In genomic region chr2:9800975-9801723, GRCh38 we compare ENCODE assay signal across 8 cellular contexts. TPM values are rescaled to one million over a fixed set of nuclear protein-coding genes. Genes with fewer than 3 reads are reported as not detected.
DNase-seq lines count a peak whose midpoint lies in the region; ATAC-seq and TF ChIP-seq lines count a peak whose summit lies in the region.

No MANE protein-coding gene starts in this region.

- no peaks in the 10 kb centered on the region for H3K79me2 ChIP-seq in GM23338 (replicated peaks; ENCODE audit: insufficient read depth)

- TF ChIP-seq CTCF in GM23338 (conservative IDR thresholded peaks at IDR 0.05; ENCODE audit: low read depth in 2 of 2) = no peak
- no peak for TF ChIP-seq CTCF in endodermal cell (conservative IDR thresholded peaks at IDR 0.05)

- no peak overlapping the region for H3K4me2 ChIP-seq in GM23338

- H3K27ac ChIP-seq in GM23338 (ENCODE audit: low read depth) (no peak overlapping the region), endodermal cell (ENCODE audit: low read depth, low read length) (peak overlapping the region; percentile 38)

- H3K4me3 Mint-ChIP-seq in GM23338 (no peak overlapping the region), endodermal cell (no peak overlapping the region)
- no peak overlapping the region for H3K4me3 Mint-ChIP-seq in T-helper 2 cell treated with Interferon-gamma antibody and Interleukin-4, amounts not matched to agents 5 μg/mL and 100 μg/mL, for 36 hours

- H3K36me3 ChIP-seq in GM23338 (ENCODE audit: insufficient read depth) = no peaks in the 10 kb centered on the region
- no peaks in the 10 kb centered on the region for H3K36me3 ChIP-seq in endodermal cell (ENCODE audit: control insufficient read depth, insufficient read depth, low read length)

- ATAC-seq in GM23338 = no peak
- ATAC-seq in HG02571 (IDR thresholded peaks at IDR 0.05; ENCODE audit: unreplicated experiment) = no peak

- H3K27ac Mint-ChIP-seq in GM23338 (no peak overlapping the region), endodermal cell (no peak overlapping the region)
- H3K27ac Mint-ChIP-seq in T-helper 2 cell treated with Interferon-gamma antibody and Interleukin-4, amounts not matched to agents 5 μg/mL and 100 μg/mL, for 36 hours = no peak overlapping the region

- H3K9me3 Mint-ChIP-seq in GM23338 (no peaks in the 10 kb centered on the region), endodermal cell (no peaks in the 10 kb centered on the region)
- H3K9me3 Mint-ChIP-seq in T-helper 2 cell treated with Interferon-gamma antibody and Interleukin-4, amounts not matched to agents 5 μg/mL and 100 μg/mL, for 36 hours = no peaks in the 10 kb centered on the region

- H3F3A ChIP-seq in GM23338 (replicated peaks; ENCODE audit: low read depth) = no peaks in the 10 kb centered on the region

- 87 to 89% methylated on average over 6 to 25 of the region's 25 CpGs for WGBS in endodermal cell (ENCODE audit: insufficient coverage in 1 of 2, insufficient read length in 1 of 2), 2 experiments

- H3K9me2 ChIP-seq in GM23338 (ENCODE audit: insufficient read depth) = no peaks in the 10 kb centered on the region

- H3K4me1 Mint-ChIP-seq in GM23338 (peaks cover 24% of the 10 kb centered on the region), endodermal cell (peaks cover 6% of the 10 kb centered on the region)
- peaks cover 26% of the 10 kb centered on the region for H3K4me1 Mint-ChIP-seq in T-helper 2 cell treated with Interferon-gamma antibody and Interleukin-4, amounts not matched to agents 5 μg/mL and 100 μg/mL, for 36 hours (ENCODE audit: low read depth)

- no peaks in the 10 kb centered on the region for H3K9me3 ChIP-seq in endodermal cell (ENCODE audit: control insufficient read depth, low read length)

- DNase-seq in GM23338 (ENCODE audit: low spot score) (no peak), endodermal cell (peak; percentile 70), cerebellum (ENCODE audit: low spot score) (no peak), NCI-H2107 (lab: John Stamatoyannopoulos, UW) (no peak), NCI-H1930 (lab: John Stamatoyannopoulos, UW) (no peak)
- peak; percentile 32 for DNase-seq in T-helper 2 cell treated with Interferon-gamma antibody and Interleukin-4, amounts not matched to agents 5 μg/mL and 100 μg/mL, for 36 hours (ENCODE audit: low spot score)
- DNase-seq in stimulated activated CD4-positive, alpha-beta T cell treated with anti-CD3 and anti-CD28 coated beads, Interleukin-15, amount 100 ng/mL, for 1 hour (ENCODE audit: low read depth in 1 of 2, low spot score in 1 of 2) = peak; percentile 37 to 46

- H3K4me1 ChIP-seq in GM23338 (ENCODE audit: insufficient read depth) (no peaks in the 10 kb centered on the region), endodermal cell (ENCODE audit: control insufficient read depth, insufficient read depth, low read length) (no peaks in the 10 kb centered on the region)

- H3K27me3 Mint-ChIP-seq in GM23338 (ENCODE audit: insufficient read depth, low read depth, poor library complexity) (peaks cover 6% of the 10 kb centered on the region), endodermal cell (ENCODE audit: insufficient read depth) (no peaks in the 10 kb centered on the region)
- peaks cover 9% of the 10 kb centered on the region for H3K27me3 Mint-ChIP-seq in T-helper 2 cell treated with Interferon-gamma antibody and Interleukin-4, amounts not matched to agents 5 μg/mL and 100 μg/mL, for 36 hours (ENCODE audit: low read depth)

- peak overlapping the region; percentile 59; the same call in 1 of the 2 replicates for H2AFZ ChIP-seq in GM23338

- H3K4me3 ChIP-seq in GM23338 (no peak overlapping the region), endodermal cell (ENCODE audit: low read length) (no peak overlapping the region)

- no peak overlapping the region for H3K9ac ChIP-seq in endodermal cell (ENCODE audit: extremely low read depth, low read length, poor library complexity, severe bottlenecking)

- no peaks in the 10 kb centered on the region for H3K27me3 ChIP-seq in GM23338 (ENCODE audit: insufficient read depth)
- H3K27me3 ChIP-seq in endodermal cell (ENCODE audit: control insufficient read depth, insufficient read depth, low read length, poor library complexity, severe bottlenecking) = no peaks in the 10 kb centered on the region

- H3K36me3 Mint-ChIP-seq in GM23338 (ENCODE audit: low read depth) = no peaks in the 10 kb centered on the region
- no peaks in the 10 kb centered on the region for H3K36me3 Mint-ChIP-seq in T-helper 2 cell treated with Interferon-gamma antibody and Interleukin-4, amounts not matched to agents 5 μg/mL and 100 μg/mL, for 36 hours (ENCODE audit: low read depth)
- H3K36me3 Mint-ChIP-seq in endodermal cell (ENCODE audit: low read depth) = no peaks in the 10 kb centered on the region

- H4K20me1 ChIP-seq in GM23338 (replicated peaks; ENCODE audit: insufficient read depth) = no peaks in the 10 kb centered on the region

TF ChIP-seq in GM23338, 12 proteins besides CTCF, POLR2A, EP300 and RAD21:
- TF ChIP-seq REST (IDR thresholded peaks at IDR 0.05; ENCODE audit: unreplicated experiment) = no peak
- no peak for TF ChIP-seq CREB1 (CRISPR knock-in tag; IDR thresholded peaks at IDR 0.05; ENCODE audit: low read depth)
- no peak for TF ChIP-seq JUNB (IDR thresholded peaks at IDR 0.05; ENCODE audit: unreplicated experiment)
- TF ChIP-seq ZNF331 (CRISPR knock-in tag; IDR thresholded peaks at IDR 0.05; ENCODE audit: low read depth) = no peak
- no peak for TF ChIP-seq ZNF114 (CRISPR knock-in tag; IDR thresholded peaks at IDR 0.05)
- no peak for TF ChIP-seq ETS1 (IDR thresholded peaks at IDR 0.05)

RNA-seq across cellular contexts. Expression of gene TAF1B, which starts 42.1 kb away (rescaled TPM):
- 17.1 and 28.9 TPM in 2 replicates for total RNA-seq in GM23338 (2014; rRNA removed; shearing (Covaris generic))
- 22.2 and 24.6 TPM in 2 replicates for polyA plus RNA-seq in GM23338 (2016; fragmentation: Nextera tagmentation; extraction: Ambion mirVana)
- total RNA-seq in endodermal cell = 10 to 100 TPM; 36.2 to 41.9 TPM
- 33.5 TPM for polyA plus RNA-seq in endodermal cell (2013, experiment 1 of 2)
- polyA plus RNA-seq in endodermal cell (2013, experiment 2 of 2) = 35.1 TPM
- total RNA-seq in cerebellum = 53.4 TPM

Comparison
In these comparisons a context has a peak if more than half of its experiments do, and no peak if none do; other contexts are left out.
1. DNase-seq: peak in T-helper 2 cell treated with Interferon-gamma antibody and Interleukin-4, amounts not matched to agents 5 μg/mL and 100 μg/mL, for 36 hours (single experiment), endodermal cell (single experiment) and stimulated activated CD4-positive, alpha-beta T cell treated with anti-CD3 and anti-CD28 coated beads, Interleukin-15, amount 100 ng/mL, for 1 hour (2 of 2); none in GM23338 (single experiment), cerebellum (single experiment), NCI-H2107 (single experiment) and NCI-H1930 (0 of 2).